ENCODE assay signal across 1 cellular context in the genomic region with DNA sequence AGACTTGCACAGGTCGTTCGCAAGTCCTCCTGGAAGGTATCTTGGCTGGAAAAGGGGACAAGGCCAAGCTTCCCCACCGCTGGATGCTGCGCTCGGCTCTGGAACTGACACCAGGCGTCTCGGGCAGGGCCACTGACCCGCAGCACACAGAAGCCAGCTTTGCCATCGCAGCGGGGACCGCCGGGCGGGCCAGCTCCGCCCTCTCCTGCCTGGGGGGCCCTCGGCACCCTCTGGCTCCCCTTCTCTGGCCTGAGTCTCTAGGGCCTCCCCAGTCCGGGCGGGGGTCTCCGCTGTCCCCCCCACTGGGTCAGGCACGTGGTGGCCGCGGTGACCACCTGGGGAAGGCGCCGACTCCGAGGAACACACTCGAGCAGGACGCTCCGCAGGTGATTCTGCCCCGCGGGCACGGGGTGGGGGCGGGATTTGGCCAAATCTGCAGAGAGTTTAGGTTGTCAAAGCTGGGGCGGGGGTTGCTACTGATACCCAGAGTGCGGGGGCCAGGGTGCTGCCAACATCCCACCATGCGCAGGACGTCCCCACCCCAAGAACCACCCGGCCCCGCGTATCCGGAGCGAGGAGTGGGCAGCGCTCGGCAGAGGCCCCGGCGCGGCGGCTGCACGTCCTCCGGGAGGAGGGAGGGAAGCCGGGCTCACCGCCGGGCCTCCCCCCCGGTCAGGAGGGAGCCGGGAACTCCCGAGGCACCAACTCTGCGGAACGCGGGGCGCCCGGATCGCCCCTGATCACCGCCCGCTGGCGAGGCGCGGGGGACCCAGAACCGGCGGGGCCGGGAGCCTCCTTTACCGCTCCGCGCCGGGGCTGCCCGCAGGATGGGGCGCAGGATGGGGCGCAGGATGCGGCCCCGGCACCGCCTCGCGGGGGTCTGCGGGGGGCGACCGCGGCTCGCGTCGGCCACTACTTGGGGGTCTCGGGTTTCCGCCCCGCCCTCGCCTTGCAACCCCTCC.
TF ChIP-seq lines count a peak whose summit lies in the region.

No MANE protein-coding gene starts in this region.

TF ChIP-seq in K562, 482 proteins besides CTCF, POLR2A, EP300 and RAD21 (continued from another document):
- no peak for TF ChIP-seq ZBTB40 (IDR thresholded peaks at IDR 0.05)
- no peak for TF ChIP-seq ZBTB40 (CRISPR knock-in tag; IDR thresholded peaks at IDR 0.05)
- TF ChIP-seq ZNF354B (CRISPR knock-in tag; IDR thresholded peaks at IDR 0.05), result no peak
- TF ChIP-seq NR2F6 (CRISPR knock-in tag; IDR thresholded peaks at IDR 0.05), result no peak
- TF ChIP-seq GATAD2B (IDR thresholded peaks at IDR 0.05; ENCODE audit: borderline replicate concordance), result peak; percentile 39; the same call in 1 of the 2 replicates
- TF ChIP-seq SIN3A (IDR thresholded peaks at IDR 0.05; ENCODE audit: borderline replicate concordance in 2 of 2, control insufficient read depth in 1 of 2, low read depth in 2 of 2, low read length in 2 of 2), result no peak
- no peak for TF ChIP-seq CSDE1 (IDR thresholded peaks at IDR 0.05)
- no peak for TF ChIP-seq HCFC1 (IDR thresholded peaks at IDR 0.05; ENCODE audit: low read depth, low read length)
- no peak for TF ChIP-seq PPARD (CRISPR knock-in tag; IDR thresholded peaks at IDR 0.05)
- TF ChIP-seq SMC3 (conservative IDR thresholded peaks at IDR 0.05; ENCODE audit: insufficient read depth, low read depth, low read length), result no peak
- no peak for TF ChIP-seq DMBX1 (CRISPR knock-in tag; IDR thresholded peaks at IDR 0.05; ENCODE audit: borderline replicate concordance)
- peak; percentile 13 to 51; a peak in 2 of 4 replicates for TF ChIP-seq MAZ (CRISPR knock-in tag; conservative IDR thresholded peaks at IDR 0.05 in 1 of 2, IDR thresholded peaks at IDR 0.05 in 1 of 2)
- TF ChIP-seq ARHGAP35 (IDR thresholded peaks at IDR 0.05; ENCODE audit: partially characterized antibody), result no peak
- TF ChIP-seq ZBTB11 (CRISPR knock-in tag; IDR thresholded peaks at IDR 0.05), result 0 out of 6 replicates have a peak, but pooled peaks of 1 of the 3 experiments have one; percentile 35
- TF ChIP-seq ZNF217 (CRISPR knock-in tag; IDR thresholded peaks at IDR 0.05), result no peak
- no peak for TF ChIP-seq ARID4B (CRISPR knock-in tag; IDR thresholded peaks at IDR 0.05)
- TF ChIP-seq SMAD2 (IDR thresholded peaks at IDR 0.05; ENCODE audit: low read depth, low read length), result no peak
- TF ChIP-seq HMGN3 (IDR thresholded peaks at IDR 0.05; ENCODE audit: borderline replicate concordance, extremely low read depth, insufficient read length, low read depth, low read length), result peak; percentile 47
- no peak for TF ChIP-seq NEUROD1 (IDR thresholded peaks at IDR 0.05; ENCODE audit: borderline replicate concordance, low read depth, low read length, partially characterized antibody)
- no peak for TF ChIP-seq MTA1 (IDR thresholded peaks at IDR 0.05; ENCODE audit: borderline replicate concordance)
- no peak for TF ChIP-seq SP2 (IDR thresholded peaks at IDR 0.05; ENCODE audit: extremely low read depth, low read depth, low read length, poor library complexity, severe bottlenecking)
- TF ChIP-seq TSC22D4 (tag; IDR thresholded peaks at IDR 0.05), result no peak
- TF ChIP-seq KLF6 (CRISPR knock-in tag; IDR thresholded peaks at IDR 0.05; ENCODE audit: borderline replicate concordance), result no peak
- peak; percentile 80; the same call in 1 of the 2 replicates for TF ChIP-seq ZBTB7A (IDR thresholded peaks at IDR 0.05; ENCODE audit: borderline replicate concordance, control insufficient read depth, low read depth, low read length)
- TF ChIP-seq PHF21A (IDR thresholded peaks at IDR 0.05; ENCODE audit: borderline replicate concordance, low read depth), result no peak
- no peak for TF ChIP-seq BDP1 (IDR thresholded peaks at IDR 0.05; ENCODE audit: insufficient read depth, insufficient read length)
- TF ChIP-seq TBP (optimal IDR thresholded peaks at IDR 0.05; ENCODE audit: low read depth, low read length), result no peak
- TF ChIP-seq ZNF133 (CRISPR knock-in tag; IDR thresholded peaks at IDR 0.05), result no peak
- TF ChIP-seq, protein P1, sequence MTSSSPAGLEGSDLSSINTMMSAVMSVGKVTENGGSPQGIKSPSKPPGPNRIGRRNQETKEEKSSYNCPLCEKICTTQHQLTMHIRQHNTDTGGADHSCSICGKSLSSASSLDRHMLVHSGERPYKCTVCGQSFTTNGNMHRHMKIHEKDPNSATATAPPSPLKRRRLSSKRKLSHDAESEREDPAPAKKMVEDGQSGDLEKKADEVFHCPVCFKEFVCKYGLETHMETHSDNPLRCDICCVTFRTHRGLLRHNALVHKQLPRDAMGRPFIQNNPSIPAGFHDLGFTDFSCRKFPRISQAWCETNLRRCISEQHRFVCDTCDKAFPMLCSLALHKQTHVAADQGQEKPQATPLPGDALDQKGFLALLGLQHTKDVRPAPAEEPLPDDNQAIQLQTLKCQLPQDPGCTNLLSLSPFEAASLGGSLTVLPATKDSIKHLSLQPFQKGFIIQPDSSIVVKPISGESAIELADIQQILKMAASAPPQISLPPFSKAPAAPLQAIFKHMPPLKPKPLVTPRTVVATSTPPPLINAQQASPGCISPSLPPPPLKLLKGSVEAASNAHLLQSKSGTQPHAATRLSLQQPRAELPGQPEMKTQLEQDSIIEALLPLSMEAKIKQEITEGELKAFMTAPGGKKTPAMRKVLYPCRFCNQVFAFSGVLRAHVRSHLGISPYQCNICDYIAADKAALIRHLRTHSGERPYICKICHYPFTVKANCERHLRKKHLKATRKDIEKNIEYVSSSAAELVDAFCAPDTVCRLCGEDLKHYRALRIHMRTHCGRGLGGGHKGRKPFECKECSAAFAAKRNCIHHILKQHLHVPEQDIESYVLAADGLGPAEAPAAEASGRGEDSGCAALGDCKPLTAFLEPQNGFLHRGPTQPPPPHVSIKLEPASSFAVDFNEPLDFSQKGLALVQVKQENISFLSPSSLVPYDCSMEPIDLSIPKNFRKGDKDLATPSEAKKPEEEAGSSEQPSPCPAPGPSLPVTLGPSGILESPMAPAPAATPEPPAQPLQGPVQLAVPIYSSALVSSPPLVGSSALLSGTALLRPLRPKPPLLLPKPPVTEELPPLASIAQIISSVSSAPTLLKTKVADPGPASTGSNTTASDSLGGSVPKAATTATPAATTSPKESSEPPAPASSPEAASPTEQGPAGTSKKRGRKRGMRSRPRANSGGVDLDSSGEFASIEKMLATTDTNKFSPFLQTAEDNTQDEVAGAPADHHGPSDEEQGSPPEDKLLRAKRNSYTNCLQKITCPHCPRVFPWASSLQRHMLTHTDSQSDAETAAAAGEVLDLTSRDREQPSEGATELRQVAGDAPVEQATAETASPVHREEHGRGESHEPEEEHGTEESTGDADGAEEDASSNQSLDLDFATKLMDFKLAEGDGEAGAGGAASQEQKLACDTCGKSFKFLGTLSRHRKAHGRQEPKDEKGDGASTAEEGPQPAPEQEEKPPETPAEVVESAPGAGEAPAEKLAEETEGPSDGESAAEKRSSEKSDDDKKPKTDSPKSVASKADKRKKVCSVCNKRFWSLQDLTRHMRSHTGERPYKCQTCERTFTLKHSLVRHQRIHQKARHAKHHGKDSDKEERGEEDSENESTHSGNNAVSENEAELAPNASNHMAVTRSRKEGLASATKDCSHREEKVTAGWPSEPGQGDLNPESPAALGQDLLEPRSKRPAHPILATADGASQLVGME (CRISPR knock-in tag; IDR thresholded peaks at IDR 0.05), result no peak
